In the genomic region with DNA sequence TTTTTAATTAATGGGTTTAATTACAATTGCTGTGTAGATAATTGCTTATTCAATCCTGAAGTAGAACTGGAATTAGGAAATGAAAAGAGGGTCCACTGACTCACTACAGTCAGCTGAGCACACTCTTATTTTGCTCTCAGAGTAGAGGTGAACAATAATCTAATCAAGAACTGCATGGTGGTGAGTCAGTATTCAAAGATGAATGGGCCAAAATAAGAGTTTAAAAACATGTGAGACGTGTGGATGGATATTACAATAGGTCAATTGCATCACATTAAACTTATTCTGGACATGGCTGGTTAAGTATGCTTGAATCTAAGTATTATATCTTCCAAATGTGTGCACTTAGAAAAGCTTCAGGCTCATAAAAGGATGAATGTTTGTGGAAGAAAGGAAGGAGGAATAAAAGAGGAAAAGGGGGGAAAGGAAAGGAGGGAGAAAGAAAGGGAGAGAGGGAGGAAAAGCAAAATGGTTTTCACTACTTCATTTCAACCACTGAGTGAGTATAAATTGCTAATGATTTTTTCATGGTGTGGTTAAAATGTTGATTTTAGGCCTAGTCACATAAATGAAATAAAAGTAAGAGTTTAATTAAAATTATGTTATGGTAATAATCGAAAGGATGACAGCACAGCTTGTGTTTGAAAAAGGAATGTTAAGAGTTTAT, we compare ENCODE assay signal across 18 cellular contexts. TPM values are rescaled to one million over a fixed set of nuclear protein-coding genes. Genes with fewer than 3 reads are reported as not detected.
DNase-seq lines count a peak whose midpoint lies in the region; ATAC-seq, FAIRE-seq and TF ChIP-seq lines count a peak whose summit lies in the region.
"Had no signal": no experiment of that assay in that cellular context is flagged by ENCODE, and none has a peak within 500 bp of the region (broad histone marks: within the 10 kb centered on the region; RNA-seq: fewer than 3 reads in every experiment).

No MANE protein-coding gene starts in this region.

- CTCF ChIA-PET in SK-N-SH (lab: Yijun Ruan, JAX): interaction anchor here (1.0 to 2.2 kb wide), 4 partner anchors 12 to 441 kb away, joined by 3 to 8 read pairs (median 4); no protein-coding TSS in a partner anchor
- CTCF ChIA-PET in activated CD4-positive, alpha-beta T cell treated with anti-CD3 and anti-CD28 coated beads for 36 hours (lab: Charles Lee): interaction anchor here (0.8 kb wide), 1 partner anchor 34 kb away, joined by 3 read pairs; no protein-coding TSS in a partner anchor

- H3K9me3 ChIP-seq in SK-N-SH (peaks cover 3% of the 10 kb centered on the region; the same call in 1 of the 2 replicates), astrocyte (ENCODE audit: insufficient read depth, low read depth, low read length) (peaks cover 13% of the 10 kb centered on the region)

- H3K4me1 Mint-ChIP-seq in astrocyte (ENCODE audit: low read depth, unreplicated experiment): peaks cover 9% of the 10 kb centered on the region
- peaks cover 30% of the 10 kb centered on the region for H3K4me1 Mint-ChIP-seq in stimulated activated memory B cell treated with anti-CD40 and anti-IgM and Interleukin-4, amounts not matched to agents 10 μg/mL and 1 μg/mL and 100 μg/mL, for 72 hours
- H3K4me1 Mint-ChIP-seq in activated CD4-positive, alpha-beta T cell treated with anti-CD3 and anti-CD28 coated beads for 36 hours: no peaks in the 10 kb centered on the region
- H3K4me1 Mint-ChIP-seq: activated CD4-positive, alpha-beta T cell treated with anti-CD3 and anti-CD28 coated beads, Interleukin-2, amount 10 ng/mL, durations not matched to agents 24 days and 14 days; T-helper 17 cell had no signal

- H4K20me1 ChIP-seq in SK-N-SH (ENCODE audit: insufficient read depth): no peaks in the 10 kb centered on the region
- no peaks in the 10 kb centered on the region for H4K20me1 ChIP-seq in astrocyte (ENCODE audit: insufficient read depth, low read length)

- DNase-seq in SK-N-SH (no peak), astrocyte (ENCODE audit: low read depth) (peak; percentile 86), fibroblast of the aortic adventitia (ENCODE audit: low read depth) (peak; percentile 95), islet precursor cell (no peak), NCI-H2029 (lab: John Stamatoyannopoulos, UW) (no peak)
- no peak for DNase-seq in activated CD4-positive, alpha-beta T cell treated with anti-CD3 and anti-CD28 coated beads for 36 hours
- DNase-seq: activated CD4-positive, alpha-beta T cell treated with anti-CD3 and anti-CD28 coated beads, Interleukin-2, amount 10 ng/mL, durations not matched to agents 24 days and 14 days; activated T-cell treated with anti-CD3 and anti-CD28 coated beads, Interleukin-2, amount 50 U/mL, for 72 hours; amniotic stem cell; Calu3; MV-4-11; NCI-H345; T-helper 17 cell had no signal

- no peaks in the 10 kb centered on the region for H3K36me3 Mint-ChIP-seq in astrocyte (ENCODE audit: low read depth, unreplicated experiment)
- peaks cover 60% of the 10 kb centered on the region for H3K36me3 Mint-ChIP-seq in stimulated activated memory B cell treated with anti-CD40 and anti-IgM and Interleukin-4, amounts not matched to agents 10 μg/mL and 1 μg/mL and 100 μg/mL, for 72 hours
- H3K36me3 Mint-ChIP-seq in activated CD4-positive, alpha-beta T cell treated with anti-CD3 and anti-CD28 coated beads for 36 hours (ENCODE audit: low read depth): no peaks in the 10 kb centered on the region

- no peak overlapping the region for H3K9ac ChIP-seq in SK-N-SH
- H3K9ac ChIP-seq in astrocyte (ENCODE audit: low read length): no peak overlapping the region

- FAIRE-seq in astrocyte (lab: Jason Lieb, UNC): no peak

- H3K27me3 ChIP-seq in SK-N-SH (ENCODE audit: insufficient read depth) (no peaks in the 10 kb centered on the region), astrocyte (ENCODE audit: insufficient read depth, low read length) (no peaks in the 10 kb centered on the region)

- intact Hi-C loops in activated CD4-positive, alpha-beta T cell treated with anti-CD3 and anti-CD28 coated beads for 36 hours (cut with DNase I, micrococcal nuclease): no loop called here

- H3K79me2 ChIP-seq in SK-N-SH (ENCODE audit: insufficient read depth) (no peaks in the 10 kb centered on the region), astrocyte (ENCODE audit: insufficient read depth, low read length) (no peaks in the 10 kb centered on the region)

- 24% methylated on average over 2 of the region's 2 CpGs for WGBS in SK-N-SH (ENCODE audit: low lambda C conversion rate)

- H3K4me2 ChIP-seq in SK-N-SH (no peak overlapping the region), astrocyte (ENCODE audit: low read length) (no peak overlapping the region)
- H3K4me2 ChIP-seq: smooth muscle cell had no signal

- H3K4me3 Mint-ChIP-seq in astrocyte (ENCODE audit: unreplicated experiment): no peak overlapping the region
- H3K4me3 Mint-ChIP-seq in stimulated activated memory B cell treated with anti-CD40 and anti-IgM and Interleukin-4, amounts not matched to agents 10 μg/mL and 1 μg/mL and 100 μg/mL, for 72 hours: no peak overlapping the region
- H3K4me3 Mint-ChIP-seq in activated CD4-positive, alpha-beta T cell treated with anti-CD3 and anti-CD28 coated beads for 36 hours: no peak overlapping the region
- H3K4me3 Mint-ChIP-seq: activated CD4-positive, alpha-beta T cell treated with anti-CD3 and anti-CD28 coated beads, Interleukin-2, amount 10 ng/mL, durations not matched to agents 24 days and 14 days; activated T-cell treated with anti-CD3 and anti-CD28 coated beads, Interleukin-2, amount 50 U/mL, for 72 hours; T-helper 17 cell had no signal

- TF ChIP-seq CTCF in SK-N-SH (IDR thresholded peaks at IDR 0.05) (no peak), astrocyte (IDR thresholded peaks at IDR 0.05; ENCODE audit: insufficient read depth, low read depth, low read length) (no peak), fibroblast of the aortic adventitia (IDR thresholded peaks at IDR 0.05; ENCODE audit: insufficient read depth, low read length) (no peak)

- H3K27ac Mint-ChIP-seq in astrocyte (ENCODE audit: unreplicated experiment): peak overlapping the region; percentile 59
- H3K27ac Mint-ChIP-seq in stimulated activated memory B cell treated with anti-CD40 and anti-IgM and Interleukin-4, amounts not matched to agents 10 μg/mL and 1 μg/mL and 100 μg/mL, for 72 hours: peak overlapping the region; percentile 68
- H3K27ac Mint-ChIP-seq in activated CD4-positive, alpha-beta T cell treated with anti-CD3 and anti-CD28 coated beads for 36 hours: no peak overlapping the region
- H3K27ac Mint-ChIP-seq: activated CD4-positive, alpha-beta T cell treated with anti-CD3 and anti-CD28 coated beads, Interleukin-2, amount 10 ng/mL, durations not matched to agents 24 days and 14 days; activated T-cell treated with anti-CD3 and anti-CD28 coated beads, Interleukin-2, amount 50 U/mL, for 72 hours; T-helper 17 cell had no signal

- H3K9me2 ChIP-seq in SK-N-SH: no peaks in the 10 kb centered on the region

- no peak overlapping the region for H3K4me3 ChIP-seq in SK-N-SH (ENCODE audit: low read depth in 2 of 2, low read length in 1 of 2)
- H3K4me3 ChIP-seq in astrocyte (ENCODE audit: insufficient read depth, low read depth, low read length): no peak overlapping the region
- no peak overlapping the region for H3K4me3 ChIP-seq in fibroblast of the aortic adventitia (ENCODE audit: low read depth, low read length)
- H3K4me3 ChIP-seq: smooth muscle cell had no signal

- H3K4me1 ChIP-seq in SK-N-SH (ENCODE audit: control insufficient read depth in 1 of 2, insufficient read depth in 2 of 2, low read depth in 1 of 2, low read length in 1 of 2): no peaks in the 10 kb centered on the region
- no peaks in the 10 kb centered on the region for H3K4me1 ChIP-seq in astrocyte (ENCODE audit: insufficient read depth, low read length)

- H3F3A ChIP-seq in SK-N-SH (replicated peaks; ENCODE audit: insufficient read depth): peaks cover 7% of the 10 kb centered on the region

- no peak for TF ChIP-seq RAD21 in SK-N-SH (IDR thresholded peaks at IDR 0.05; ENCODE audit: low read length)

- H3K27ac ChIP-seq in SK-N-SH (ENCODE audit: low read depth in 2 of 2, low read length in 1 of 2) (peak overlapping the region in 1 of 2 experiments; percentile 36; a peak in 1 of 4 replicates), astrocyte (ENCODE audit: low read depth, low read length) (no peak overlapping the region)
- H3K27ac ChIP-seq: 22Rv1 had no signal

- POLR2A ChIA-PET in SK-N-SH (lab: Yijun Ruan, JAX): no interaction called here
- POLR2A ChIA-PET in activated CD4-positive, alpha-beta T cell treated with anti-CD3 and anti-CD28 coated beads for 36 hours (lab: Charles Lee): no interaction called here

- H3K27me3 Mint-ChIP-seq in astrocyte (ENCODE audit: low read depth, unreplicated experiment): no peaks in the 10 kb centered on the region
- H3K27me3 Mint-ChIP-seq in stimulated activated memory B cell treated with anti-CD40 and anti-IgM and Interleukin-4, amounts not matched to agents 10 μg/mL and 1 μg/mL and 100 μg/mL, for 72 hours: no peaks in the 10 kb centered on the region
- no peaks in the 10 kb centered on the region for H3K27me3 Mint-ChIP-seq in activated CD4-positive, alpha-beta T cell treated with anti-CD3 and anti-CD28 coated beads for 36 hours
- H3K27me3 Mint-ChIP-seq: T-helper 17 cell had no signal

- peaks cover 5% of the 10 kb centered on the region for H3K9me3 Mint-ChIP-seq in astrocyte (ENCODE audit: unreplicated experiment)
- peaks cover 15% of the 10 kb centered on the region for H3K9me3 Mint-ChIP-seq in stimulated activated memory B cell treated with anti-CD40 and anti-IgM and Interleukin-4, amounts not matched to agents 10 μg/mL and 1 μg/mL and 100 μg/mL, for 72 hours
- H3K9me3 Mint-ChIP-seq in activated CD4-positive, alpha-beta T cell treated with anti-CD3 and anti-CD28 coated beads for 36 hours (ENCODE audit: low read depth): peaks cover 5% of the 10 kb centered on the region
- H3K9me3 Mint-ChIP-seq: activated CD4-positive, alpha-beta T cell treated with anti-CD3 and anti-CD28 coated beads, Interleukin-2, amount 10 ng/mL, durations not matched to agents 24 days and 14 days; activated T-cell treated with anti-CD3 and anti-CD28 coated beads, Interleukin-2, amount 50 U/mL, for 72 hours had no signal

- ATAC-seq in SK-N-SH treated with all-trans-retinoic acid at 6 μM for 48 hours: peak; percentile 83
- ATAC-seq in stimulated activated memory B cell treated with anti-CD40 and anti-IgM and Interleukin-4, amounts not matched to agents 10 μg/mL and 1 μg/mL and 100 μg/mL, for 72 hours: no peak
- no peak for ATAC-seq in activated CD4-positive, alpha-beta T cell treated with anti-CD3 and anti-CD28 coated beads for 36 hours
- ATAC-seq: HCT116, T-helper 17 cell had no signal

- H3K36me3 ChIP-seq in SK-N-SH (replicated peaks in 1 of 2; ENCODE audit: control insufficient read depth in 1 of 2, insufficient read depth in 2 of 2, low read length in 1 of 2) (no peaks in the 10 kb centered on the region), astrocyte (ENCODE audit: insufficient read depth, low read length) (no peaks in the 10 kb centered on the region)

- H2AFZ ChIP-seq in SK-N-SH (ENCODE audit: low read depth) (no peak overlapping the region), astrocyte (ENCODE audit: low read depth, low read length) (no peak overlapping the region)

- TF ChIP-seq EP300 in SK-N-SH (IDR thresholded peaks at IDR 0.05; ENCODE audit: borderline replicate concordance in 1 of 2, low read depth in 1 of 2, low read length in 1 of 2): no peak

RNA-seq across cellular contexts. Expression of gene EEA1, which starts 27.0 kb away (rescaled TPM):
- 1.5 and 1.7 TPM in 2 replicates for polyA plus RNA-seq in SK-N-SH (2012; rRNA removed)
- 3.0 and 3.7 TPM in 2 replicates for polyA plus RNA-seq in SK-N-SH (2012; cell fraction: cytosol; rRNA removed)
- polyA plus RNA-seq in SK-N-SH (2012; cell fraction: nucleus; rRNA removed): 0.96 and 2.5 TPM in 2 replicates
- total RNA-seq in astrocyte (27.5 and 36.5 TPM in 2 replicates), fibroblast of the aortic adventitia (ENCODE audit: low replicate concordance) (30.9 and 42.3 TPM in 2 replicates)
- total RNA-seq in activated CD4-positive, alpha-beta T cell treated with anti-CD3 and anti-CD28 coated beads for 36 hours: 10 to 100 TPM; 20.2 to 33.2 TPM

Comparison
In these comparisons a context has a peak if more than half of its experiments do, and no peak if none do; other contexts are left out.
1. DNase-seq: peak in astrocyte (single experiment) and fibroblast of the aortic adventitia (single experiment); none in SK-N-SH (single experiment), islet precursor cell (single experiment), activated CD4-positive, alpha-beta T cell treated with anti-CD3 and anti-CD28 coated beads for 36 hours (single experiment) and NCI-H2029 (single experiment).